In genomic region chr10:68428396-68428795, GRCh38 we compare ENCODE assay signal across 13 cellular contexts. TPM values are rescaled to one million over a fixed set of nuclear protein-coding genes. Genes with fewer than 3 reads are reported as not detected.
DNase-seq lines count a peak whose midpoint lies in the region; TF ChIP-seq lines count a peak whose summit lies in the region.
"Had no signal": no experiment of that assay in that cellular context is flagged by ENCODE, and none has a peak within 500 bp of the region (broad histone marks: within the 10 kb centered on the region; RNA-seq: fewer than 3 reads in every experiment).

No MANE protein-coding gene starts in this region.

- H3K4me3 Mint-ChIP-seq in glutamatergic neuron (ENCODE audit: unreplicated experiment), result no peak overlapping the region
- H3K4me3 Mint-ChIP-seq in activated CD4-positive, alpha-beta memory T cell treated with anti-CD3 and anti-CD28 coated beads for 36 hours, result no peak overlapping the region
- H3K4me3 Mint-ChIP-seq: CD4-positive, alpha-beta T cell; GM23338; HFFc6 had no signal

- TF ChIP-seq EP300 in Ishikawa (IDR thresholded peaks at IDR 0.05; ENCODE audit: borderline replicate concordance), result no peak

- no peak for TF ChIP-seq CTCF in glutamatergic neuron (IDR thresholded peaks at IDR 0.05; ENCODE audit: partially characterized antibody, unreplicated experiment)

- DNase-seq in dermis microvascular lymphatic vessel endothelial cell (ENCODE audit: low read depth in 2 of 2) (peak; percentile 38 to 66), glutamatergic neuron (no peak), cardiac septum (ENCODE audit: low spot score) (no peak), pons (ENCODE audit: low spot score) (no peak)
- no peak for DNase-seq in activated CD4-positive, alpha-beta memory T cell treated with anti-CD3 and anti-CD28 coated beads for 36 hours
- DNase-seq: ACHN; Caco-2; CD4-positive, alpha-beta T cell; H7; HFFc6; IMR-90 had no signal

- TF ChIP-seq RAD21 in Ishikawa (IDR thresholded peaks at IDR 0.05; ENCODE audit: low read depth), result no peak

- no peaks in the 10 kb centered on the region for H3K9me3 Mint-ChIP-seq in glutamatergic neuron (ENCODE audit: unreplicated experiment)
- no peaks in the 10 kb centered on the region for H3K9me3 Mint-ChIP-seq in activated CD4-positive, alpha-beta memory T cell treated with anti-CD3 and anti-CD28 coated beads for 36 hours
- H3K9me3 Mint-ChIP-seq: CD4-positive, alpha-beta T cell; GM23338; HFFc6 had no signal

- H3K27ac Mint-ChIP-seq in glutamatergic neuron (ENCODE audit: unreplicated experiment), result peak overlapping the region; percentile 64
- no peak overlapping the region for H3K27ac Mint-ChIP-seq in activated CD4-positive, alpha-beta memory T cell treated with anti-CD3 and anti-CD28 coated beads for 36 hours
- H3K27ac Mint-ChIP-seq: CD4-positive, alpha-beta T cell; GM23338; HFFc6 had no signal

- no peaks in the 10 kb centered on the region for H3K27me3 Mint-ChIP-seq in glutamatergic neuron (ENCODE audit: unreplicated experiment)
- H3K27me3 Mint-ChIP-seq in activated CD4-positive, alpha-beta memory T cell treated with anti-CD3 and anti-CD28 coated beads for 36 hours, result no peaks in the 10 kb centered on the region
- H3K27me3 Mint-ChIP-seq: CD4-positive, alpha-beta T cell had no signal

- H3K4me1 Mint-ChIP-seq in glutamatergic neuron (ENCODE audit: low read depth, unreplicated experiment), result no peaks in the 10 kb centered on the region
- peaks cover 12% of the 10 kb centered on the region for H3K4me1 Mint-ChIP-seq in activated CD4-positive, alpha-beta memory T cell treated with anti-CD3 and anti-CD28 coated beads for 36 hours (ENCODE audit: low read depth)

- no peaks in the 10 kb centered on the region for H3K36me3 Mint-ChIP-seq in glutamatergic neuron (ENCODE audit: unreplicated experiment)
- H3K36me3 Mint-ChIP-seq in activated CD4-positive, alpha-beta memory T cell treated with anti-CD3 and anti-CD28 coated beads for 36 hours, result peaks cover 27% of the 10 kb centered on the region

- POLR2A ChIA-PET in activated CD4-positive, alpha-beta memory T cell treated with anti-CD3 and anti-CD28 coated beads for 36 hours (lab: Charles Lee), result interaction anchor here (0.6 kb wide), 1 partner anchor 11 kb away, joined by 6 read pairs; no protein-coding TSS in a partner anchor

- CTCF ChIA-PET in activated CD4-positive, alpha-beta memory T cell treated with anti-CD3 and anti-CD28 coated beads for 36 hours (lab: Charles Lee), result interaction anchor here (1.0 kb wide), 1 partner anchor 21 kb away, joined by 3 read pairs; the partner anchor contains the start of gene RUFY2

- intact Hi-C loops in activated CD4-positive, alpha-beta memory T cell treated with anti-CD3 and anti-CD28 coated beads for 36 hours (cut with micrococcal nuclease), result no loop called here
- intact Hi-C loops in cardiac septum (cut with DNase I), result no loop called here

TF ChIP-seq in Ishikawa, 13 proteins besides CTCF, POLR2A, EP300 and RAD21:
- TF ChIP-seq ZBTB7A (IDR thresholded peaks at IDR 0.05; ENCODE audit: low read depth) (no peak), EGR1 (IDR thresholded peaks at IDR 0.05) (no peak), NFIC (IDR thresholded peaks at IDR 0.05) (peak; percentile 72)

RNA-seq across cellular contexts. Expression of gene RUFY2, which starts 21.3 kb away (rescaled TPM):
- total RNA-seq in dermis microvascular lymphatic vessel endothelial cell, result 13.4 and 13.5 TPM in 2 replicates
- total RNA-seq in glutamatergic neuron (ENCODE audit: unreplicated experiment), result 75.6 TPM
- total RNA-seq in activated CD4-positive, alpha-beta memory T cell treated with anti-CD3 and anti-CD28 coated beads for 36 hours, result 1 to 10 TPM; 6.4 to 8.1 TPM
- 12.0 TPM for total RNA-seq in cardiac septum

RNA-seq across cellular contexts. Expression of gene DNA2, which starts 43.4 kb away (rescaled TPM):
- total RNA-seq in dermis microvascular lymphatic vessel endothelial cell (3.7 and 8.9 TPM in 2 replicates), glutamatergic neuron (ENCODE audit: unreplicated experiment) (9.9 TPM), cardiac septum (3.5 TPM)
- 10 to 100 TPM; 36.8 to 42.0 TPM for total RNA-seq in activated CD4-positive, alpha-beta memory T cell treated with anti-CD3 and anti-CD28 coated beads for 36 hours

Comparison
In these comparisons a context has a peak if more than half of its experiments do, and no peak if none do; other contexts are left out.
1. DNase-seq: peak in dermis microvascular lymphatic vessel endothelial cell (2 of 2); none in glutamatergic neuron (single experiment), activated CD4-positive, alpha-beta memory T cell treated with anti-CD3 and anti-CD28 coated beads for 36 hours (single experiment), cardiac septum (single experiment) and pons (single experiment).